ENCODE assay signal across 9 cellular contexts in genomic region chr12:108856170-108856427, GRCh38. TPM values are rescaled to one million over a fixed set of nuclear protein-coding genes. Genes with fewer than 3 reads are reported as not detected.
DNase-seq lines count a peak whose midpoint lies in the region; ATAC-seq and TF ChIP-seq lines count a peak whose summit lies in the region.
"Had no signal": no experiment of that assay in that cellular context is flagged by ENCODE, and none has a peak within 500 bp of the region (broad histone marks: within the 10 kb centered on the region; RNA-seq: fewer than 3 reads in every experiment).

No MANE protein-coding gene starts in this region.

- H3K36me3 ChIP-seq in SU-DHL-6 (ENCODE audit: low read length), result no peaks in the 10 kb centered on the region
- H3K36me3 ChIP-seq in esophagus squamous epithelium, result peaks cover 0 to 13% (median 0%) of the 10 kb centered on the region in 3 donors
- no peaks in the 10 kb centered on the region for H3K36me3 ChIP-seq in prostate gland

- peak; percentile 58 for DNase-seq in Caki2 (ENCODE audit: low read depth)
- DNase-seq in esophagus squamous epithelium (lab: John Stamatoyannopoulos, UW), result no peak
- DNase-seq in prostate gland (ENCODE audit: low spot score), result no peak
- no peak for DNase-seq in OCI-M2 (lab: John Stamatoyannopoulos, UW; ENCODE audit: unreplicated experiment)
- DNase-seq: T1000 had no signal

- H3K79me2 ChIP-seq in SU-DHL-6 (ENCODE audit: insufficient read depth, low read length), result no peaks in the 10 kb centered on the region

- no peak overlapping the region for H2AFZ ChIP-seq in SU-DHL-6 (ENCODE audit: low read depth, low read length, severe bottlenecking)

- TF ChIP-seq CTCF in SU-DHL-6 (IDR thresholded peaks at IDR 0.05; ENCODE audit: insufficient read depth, low read length, poor library complexity, severe bottlenecking) (no peak), esophagus squamous epithelium (IDR thresholded peaks at IDR 0.05) (no peak), prostate gland (IDR thresholded peaks at IDR 0.05) (no peak)

- H3K9me3 ChIP-seq in SU-DHL-6 (ENCODE audit: insufficient read depth, low read length), result 0 out of 2 replicates have a peak, but pooled peaks cover 5% of the 10 kb centered on the region
- no peaks in the 10 kb centered on the region for H3K9me3 ChIP-seq in esophagus squamous epithelium
- H3K9me3 ChIP-seq in prostate gland, result no peaks in the 10 kb centered on the region

- H3K9me2 ChIP-seq in SU-DHL-6 (replicated peaks; ENCODE audit: insufficient read depth, low read length), result no peaks in the 10 kb centered on the region

- 4 to 10% methylated on average over 2 to 3 of the region's 6 CpGs for WGBS in esophagus squamous epithelium, 2 donors
- 21% methylated on average over 6 of the region's 6 CpGs for WGBS in prostate gland

- intact Hi-C loops in esophagus squamous epithelium (cut with DNase I) (loop anchor here (5.0 to 10.0 kb wide), 2 partner anchors 96 to 121 kb away; partner anchors contain the start of gene CORO1C), prostate gland (cut with DNase I) (loop anchor here (5.0 kb wide), 4 partner anchors 54 to 294 kb away; partner anchors contain the start of genes CORO1C, ISCU and SART3)

- H3K4me3 ChIP-seq in SU-DHL-6 (ENCODE audit: insufficient read depth, low read length, poor library complexity, severe bottlenecking) (no peak overlapping the region), esophagus squamous epithelium (peak overlapping the region; percentile 67 to 95 (median 80)), prostate gland (peak overlapping the region; percentile 58 to 61)

- H3K4me1 ChIP-seq in esophagus squamous epithelium (peaks cover 34 to 79% (median 43%) of the 10 kb centered on the region in 3 donors), prostate gland (replicated peaks) (peaks cover 10% of the 10 kb centered on the region)

- no peak for TF ChIP-seq POLR2A in esophagus squamous epithelium (IDR thresholded peaks at IDR 0.05)
- TF ChIP-seq POLR2A in prostate gland (IDR thresholded peaks at IDR 0.05), result no peak

- H3K4me2 ChIP-seq in SU-DHL-6 (ENCODE audit: low read depth, low read length, poor library complexity, severe bottlenecking), result peak overlapping the region; percentile 73

- peaks cover 4% of the 10 kb centered on the region; the same call in 1 of the 2 replicates for H3F3A ChIP-seq in SU-DHL-6 (ENCODE audit: insufficient read depth)

- no peak overlapping the region for H3K27ac ChIP-seq in SU-DHL-6 (ENCODE audit: low read depth, low read length)
- H3K27ac ChIP-seq in esophagus squamous epithelium, result peak overlapping the region; percentile 96 to 99 (median 98)
- H3K27ac ChIP-seq in prostate gland, result peak overlapping the region; percentile 68 to 82

- ATAC-seq in HG03457 (IDR thresholded peaks at IDR 0.05; ENCODE audit: unreplicated experiment) (no peak), HG02852 (IDR thresholded peaks at IDR 0.05; ENCODE audit: unreplicated experiment) (no peak), HG03108 (IDR thresholded peaks at IDR 0.05; ENCODE audit: unreplicated experiment) (no peak)

- H3K27me3 ChIP-seq in SU-DHL-6 (ENCODE audit: low read length) (no peaks in the 10 kb centered on the region), esophagus squamous epithelium (no peaks in the 10 kb centered on the region), prostate gland (replicated peaks; ENCODE audit: insufficient read depth) (no peaks in the 10 kb centered on the region)

- H3K9ac ChIP-seq in SU-DHL-6 (ENCODE audit: low read length), result no peak overlapping the region; the same call in 1 of the 2 replicates

- in situ Hi-C loops in Caki2 (cut with HindIII; ENCODE audit: low pct_unique_long_range_greater_than_20kb, low sequenced_read_pairs), result no loop called here

- no peaks in the 10 kb centered on the region for H4K20me1 ChIP-seq in SU-DHL-6 (ENCODE audit: low read depth, low read length)

RNA-seq across cellular contexts. Expression of gene SSH1, which starts 1.3 kb away (rescaled TPM):
- 6.6 and 8.7 TPM in 2 replicates for total RNA-seq in Caki2 (2014; rRNA removed; shearing (Covaris generic); ENCODE audit: low replicate concordance)
- total RNA-seq in esophagus squamous epithelium (10 to 100 TPM; 10.1 to 25.5 (median 12.6) TPM), prostate gland (10 to 100 TPM; 11.0 to 37.2 TPM)

RNA-seq across cellular contexts. Expression of gene DAO, which starts 23.8 kb away (rescaled TPM):
- total RNA-seq in Caki2 (2014; rRNA removed; shearing (Covaris generic); ENCODE audit: low replicate concordance), result not detected in 2 replicates
- total RNA-seq in esophagus squamous epithelium (not detected), prostate gland (not detected)
